ENCODE assay signal across 1 cellular context in genomic region chr11:71448257-71449161, GRCh38.
TF ChIP-seq lines count a peak whose summit lies in the region.

DHCR7 (minus strand) TSS chr11:71448393; CDS start chr11:71444952, 3,441 bp downstream.

TF ChIP-seq in GM12878, 131 proteins besides CTCF, POLR2A, EP300 and RAD21 (continued from another document and continues in another):
- TF ChIP-seq ZNF592 (IDR thresholded peaks at IDR 0.05) (no peak), MYC (IDR thresholded peaks at IDR 0.05; ENCODE audit: insufficient read depth, insufficient read length, insufficient replicate concordance, low read length, severe bottlenecking) (peak; percentile 22), MAX (IDR thresholded peaks at IDR 0.05; ENCODE audit: low read depth, low read length) (peak; percentile 84), NBN (IDR thresholded peaks at IDR 0.05) (peak; percentile 38; the same call in 1 of the 2 replicates), HDGF (IDR thresholded peaks at IDR 0.05) (peak; percentile 31; the same call in 1 of the 2 replicates), NR2F1 (conservative IDR thresholded peaks at IDR 0.05) (peak; percentile 76), TAF1 (IDR thresholded peaks at IDR 0.05; ENCODE audit: borderline replicate concordance, low read depth, low read length) (0 out of 2 replicates have a peak, but pooled peaks have one; percentile 24), POLR2AphosphoS5 (IDR thresholded peaks at IDR 0.05; ENCODE audit: low read length) (peak; percentile 42; the same call in 1 of the 2 replicates), RELB (IDR thresholded peaks at IDR 0.05; ENCODE audit: low read depth) (0 out of 2 replicates have a peak, but pooled peaks have one; percentile 9), IKZF1 (conservative IDR thresholded peaks at IDR 0.05) (peak; percentile 59), TCF12 (IDR thresholded peaks at IDR 0.05; ENCODE audit: low read depth, low read length) (0 out of 2 replicates have a peak, but pooled peaks have one; percentile 11), PRDM15 (CRISPR knock-in tag; IDR thresholded peaks at IDR 0.05) (no peak), RFX5 (IDR thresholded peaks at IDR 0.05; ENCODE audit: low read depth, low read length) (peak; percentile 70; the same call in 1 of the 2 replicates), LARP7 (IDR thresholded peaks at IDR 0.05) (peak; percentile 69; the same call in 1 of the 2 replicates), RELA (IDR thresholded peaks at IDR 0.05; ENCODE audit: borderline replicate concordance, partially characterized antibody) (no peak), DPF2 (IDR thresholded peaks at IDR 0.05) (peak; percentile 98), TARDBP (IDR thresholded peaks at IDR 0.05; ENCODE audit: borderline replicate concordance) (no peak), KLF5 (IDR thresholded peaks at IDR 0.05; ENCODE audit: partially characterized antibody) (no peak), ASH2L (IDR thresholded peaks at IDR 0.05; ENCODE audit: borderline replicate concordance, low read depth) (no peak), YBX1 (IDR thresholded peaks at IDR 0.05) (no peak), EZH2 (IDR thresholded peaks at IDR 0.05; ENCODE audit: borderline replicate concordance, control insufficient read depth, low read depth, low read length) (no peak), BACH1 (IDR thresholded peaks at IDR 0.05; ENCODE audit: borderline replicate concordance) (0 out of 2 replicates have a peak, but pooled peaks have one; percentile 4), CREB1 (IDR thresholded peaks at IDR 0.05; ENCODE audit: low read depth) (peak; percentile 81; the same call in 1 of the 2 replicates), CHD2 (IDR thresholded peaks at IDR 0.05; ENCODE audit: borderline replicate concordance, low read depth, low read length) (peak; percentile 92), PKNOX1 (IDR thresholded peaks at IDR 0.05) (peak; percentile 98), TBL1XR1 (IDR thresholded peaks at IDR 0.05; ENCODE audit: low read depth, low read length) (no peak), SMARCA5 (IDR thresholded peaks at IDR 0.05) (0 out of 2 replicates have a peak, but pooled peaks have one; percentile 10), USF1 (IDR thresholded peaks at IDR 0.05; ENCODE audit: borderline replicate concordance, extremely low read length, insufficient read depth, low read depth, low read length) (peak; percentile 79), SP1 (IDR thresholded peaks at IDR 0.05; ENCODE audit: low read depth, low read length) (peak; percentile 97), GATAD2B (conservative IDR thresholded peaks at IDR 0.05; ENCODE audit: low read depth) (no peak; the same call in 1 of the 2 replicates), FOS (IDR thresholded peaks at IDR 0.05; ENCODE audit: borderline replicate concordance, extremely low read depth, insufficient read length) (peak; percentile 77), ATF2 (IDR thresholded peaks at IDR 0.05; ENCODE audit: low read length) (no peak), EED (IDR thresholded peaks at IDR 0.05; ENCODE audit: low read depth) (no peak), MEF2B (IDR thresholded peaks at IDR 0.05; ENCODE audit: partially characterized antibody, poor library complexity, severe bottlenecking) (peak; percentile 20), FOXK2 (IDR thresholded peaks at IDR 0.05) (no peak), RAD51 (IDR thresholded peaks at IDR 0.05) (peak; percentile 79), NFXL1 (IDR thresholded peaks at IDR 0.05; ENCODE audit: borderline replicate concordance) (no peak), IKZF2 (IDR thresholded peaks at IDR 0.05) (no peak), CEBPZ (IDR thresholded peaks at IDR 0.05; ENCODE audit: low read depth, low read length) (peak; percentile 72; the same call in 1 of the 2 replicates), E4F1 (IDR thresholded peaks at IDR 0.05; ENCODE audit: borderline replicate concordance, partially characterized antibody) (peak; percentile 73), ZNF217 (IDR thresholded peaks at IDR 0.05) (peak; percentile 79; the same call in 1 of the 2 replicates)
